8 cellular contexts compared by ENCODE assay signal in the genomic region with DNA sequence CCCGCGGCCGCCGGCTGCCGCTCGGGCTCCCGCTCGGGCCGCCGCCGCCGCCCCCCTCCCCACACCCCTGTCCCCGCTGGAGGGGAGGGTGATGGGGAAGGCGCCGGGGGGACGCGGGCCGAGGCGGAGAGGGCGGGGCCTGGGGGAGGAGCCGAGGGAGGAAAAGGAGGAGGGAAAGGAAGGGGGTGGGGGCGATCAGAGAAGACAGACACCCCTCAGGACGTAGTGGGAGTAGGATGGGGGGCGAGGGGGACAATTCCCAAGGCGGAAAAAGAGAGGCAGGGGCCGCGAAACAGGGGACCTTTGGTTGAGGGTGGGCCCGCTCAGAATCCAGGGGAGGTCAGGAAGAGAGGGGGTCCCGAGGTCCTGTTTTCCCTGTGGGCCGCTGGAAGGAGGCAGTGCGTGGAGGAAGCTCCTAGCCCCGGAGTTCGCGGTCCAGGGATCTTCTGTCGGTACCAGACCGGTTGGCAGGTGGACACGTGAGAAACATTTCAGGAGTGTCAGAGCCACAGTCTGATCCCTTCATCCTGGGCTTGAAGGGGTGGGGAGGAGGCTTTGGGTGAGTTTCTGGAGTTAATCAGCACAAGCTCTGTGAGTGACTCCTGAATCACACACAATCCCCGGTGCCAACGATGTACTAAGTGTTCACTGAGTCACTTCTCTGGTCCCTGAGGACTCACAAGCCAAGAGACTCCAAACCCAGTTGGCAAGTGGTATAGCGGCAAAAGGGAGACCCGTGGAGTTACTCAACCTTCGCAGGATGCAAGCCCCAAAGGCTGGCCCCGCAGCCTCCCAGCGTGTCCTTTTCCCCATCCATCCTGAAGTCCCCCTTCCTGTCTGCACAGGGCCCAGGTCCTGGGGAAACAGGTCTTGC. TPM values are rescaled to one million over a fixed set of nuclear protein-coding genes. Genes with fewer than 3 reads are reported as not detected.
DNase-seq lines count a peak whose midpoint lies in the region; ATAC-seq and TF ChIP-seq lines count a peak whose summit lies in the region.

A gene with protein sequence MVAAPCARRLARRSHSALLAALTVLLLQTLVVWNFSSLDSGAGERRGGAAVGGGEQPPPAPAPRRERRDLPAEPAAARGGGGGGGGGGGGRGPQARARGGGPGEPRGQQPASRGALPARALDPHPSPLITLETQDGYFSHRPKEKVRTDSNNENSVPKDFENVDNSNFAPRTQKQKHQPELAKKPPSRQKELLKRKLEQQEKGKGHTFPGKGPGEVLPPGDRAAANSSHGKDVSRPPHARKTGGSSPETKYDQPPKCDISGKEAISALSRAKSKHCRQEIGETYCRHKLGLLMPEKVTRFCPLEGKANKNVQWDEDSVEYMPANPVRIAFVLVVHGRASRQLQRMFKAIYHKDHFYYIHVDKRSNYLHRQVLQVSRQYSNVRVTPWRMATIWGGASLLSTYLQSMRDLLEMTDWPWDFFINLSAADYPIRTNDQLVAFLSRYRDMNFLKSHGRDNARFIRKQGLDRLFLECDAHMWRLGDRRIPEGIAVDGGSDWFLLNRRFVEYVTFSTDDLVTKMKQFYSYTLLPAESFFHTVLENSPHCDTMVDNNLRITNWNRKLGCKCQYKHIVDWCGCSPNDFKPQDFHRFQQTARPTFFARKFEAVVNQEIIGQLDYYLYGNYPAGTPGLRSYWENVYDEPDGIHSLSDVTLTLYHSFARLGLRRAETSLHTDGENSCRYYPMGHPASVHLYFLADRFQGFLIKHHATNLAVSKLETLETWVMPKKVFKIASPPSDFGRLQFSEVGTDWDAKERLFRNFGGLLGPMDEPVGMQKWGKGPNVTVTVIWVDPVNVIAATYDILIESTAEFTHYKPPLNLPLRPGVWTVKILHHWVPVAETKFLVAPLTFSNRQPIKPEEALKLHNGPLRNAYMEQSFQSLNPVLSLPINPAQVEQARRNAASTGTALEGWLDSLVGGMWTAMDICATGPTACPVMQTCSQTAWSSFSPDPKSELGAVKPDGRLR (minus strand): TSS at position 90 of the 874 bp plus-strand sequence. CDS start 164 bp downstream, outside the sequence.

- H3K27ac Mint-ChIP-seq in nephron = peak within 1 kb of the TSS; percentile 17 to 32 (median 24)

- peak within 1 kb of the TSS; percentile 95 for H3K4me3 Mint-ChIP-seq in activated T-cell treated with anti-CD3 and anti-CD28 coated beads, Interleukin-2, amount 50 U/mL, for 4 hours
- H3K4me3 Mint-ChIP-seq in nephron = peak within 1 kb of the TSS; percentile 89 to 91 (median 89)

- H3K4me3 ChIP-seq in fibroblast of mammary gland (ENCODE audit: control insufficient read depth, low read depth, low read length) = peak within 1 kb of the TSS; percentile 93
- H3K4me3 ChIP-seq in urinary bladder (ENCODE audit: low read depth, low read length) = peak within 1 kb of the TSS; percentile 85

- 5% methylated on average over 43 of the region's 44 CpGs for WGBS in urinary bladder

- no peaks in the 10 kb centered on the region for H3K4me1 ChIP-seq in urinary bladder (ENCODE audit: insufficient read depth)

- DNase-seq in GM04504 (ENCODE audit: low read depth) (peak; percentile 96), NCI-H345 treated with DMSO at 0.1 percent for 48 hours (lab: John Stamatoyannopoulos, UW; ENCODE audit: unreplicated experiment) (peak; percentile 28), fibroblast of mammary gland (ENCODE audit: low read depth) (peak; percentile 100), putamen (ENCODE audit: low spot score) (no peak), NCI-H187 treated with DMSO at 0.1 percent for 48 hours (lab: John Stamatoyannopoulos, UW) (no peak)
- peak; percentile 54 for DNase-seq in activated T-cell treated with anti-CD3 and anti-CD28 coated beads, Interleukin-2, amount 50 U/mL, for 4 hours

- H3K9me3 Mint-ChIP-seq in activated T-cell treated with anti-CD3 and anti-CD28 coated beads, Interleukin-2, amount 50 U/mL, for 4 hours = no peaks in the 10 kb centered on the region
- no peaks in the 10 kb centered on the region for H3K9me3 Mint-ChIP-seq in nephron

- H3K36me3 Mint-ChIP-seq in activated T-cell treated with anti-CD3 and anti-CD28 coated beads, Interleukin-2, amount 50 U/mL, for 4 hours (ENCODE audit: insufficient read depth) = peaks cover 3% of the 10 kb centered on the region
- no peaks in the 10 kb centered on the region for H3K36me3 Mint-ChIP-seq in nephron (ENCODE audit: low read depth)

- peak within 1 kb of the TSS; percentile 86 for H3K27ac ChIP-seq in urinary bladder (ENCODE audit: low read depth)

- H3K36me3 ChIP-seq in urinary bladder (ENCODE audit: insufficient read depth) = no peaks in the 10 kb centered on the region

- TF ChIP-seq CTCF in fibroblast of mammary gland (conservative IDR thresholded peaks at IDR 0.05; ENCODE audit: control insufficient read depth, insufficient read depth, low read depth, low read length) (no peak), nephron (IDR thresholded peaks at IDR 0.05; ENCODE audit: unreplicated experiment in 3 of 3) (no peak)

- peak; percentile 54 to 55 for ATAC-seq in activated T-cell treated with anti-CD3 and anti-CD28 coated beads, Interleukin-2, amount 50 U/mL, for 4 hours

- no peaks in the 10 kb centered on the region for H3K27me3 Mint-ChIP-seq in activated T-cell treated with anti-CD3 and anti-CD28 coated beads, Interleukin-2, amount 50 U/mL, for 4 hours (ENCODE audit: low read depth)
- H3K27me3 Mint-ChIP-seq in nephron (ENCODE audit: low read depth) = peaks cover 37% of the 10 kb centered on the region

- H3K4me1 Mint-ChIP-seq in activated T-cell treated with anti-CD3 and anti-CD28 coated beads, Interleukin-2, amount 50 U/mL, for 4 hours (ENCODE audit: low read depth) = peaks cover 54% of the 10 kb centered on the region
- peaks cover 34% of the 10 kb centered on the region for H3K4me1 Mint-ChIP-seq in nephron

RNA-seq across cellular contexts. Expression of the gene that starts here (rescaled TPM):
- 1 to 10 TPM; 1.9 to 3.1 (median 2.3) TPM for total RNA-seq in activated T-cell treated with anti-CD3 and anti-CD28 coated beads, Interleukin-2, amount 50 U/mL, for 4 hours
- 13.4 TPM for total RNA-seq in urinary bladder
- polyA plus RNA-seq in urinary bladder = 10.1 TPM

Comparison
In these comparisons a context has a peak if more than half of its experiments do, and no peak if none do; other contexts are left out.
1. DNase-seq: peak in GM04504 (single experiment), NCI-H345 treated with DMSO at 0.1 percent for 48 hours (single experiment), activated T-cell treated with anti-CD3 and anti-CD28 coated beads, Interleukin-2, amount 50 U/mL, for 4 hours (single experiment) and fibroblast of mammary gland (single experiment); none in putamen (single experiment) and NCI-H187 treated with DMSO at 0.1 percent for 48 hours (single experiment).